ENCODE assay signal across 10 cellular contexts in the genomic region with DNA sequence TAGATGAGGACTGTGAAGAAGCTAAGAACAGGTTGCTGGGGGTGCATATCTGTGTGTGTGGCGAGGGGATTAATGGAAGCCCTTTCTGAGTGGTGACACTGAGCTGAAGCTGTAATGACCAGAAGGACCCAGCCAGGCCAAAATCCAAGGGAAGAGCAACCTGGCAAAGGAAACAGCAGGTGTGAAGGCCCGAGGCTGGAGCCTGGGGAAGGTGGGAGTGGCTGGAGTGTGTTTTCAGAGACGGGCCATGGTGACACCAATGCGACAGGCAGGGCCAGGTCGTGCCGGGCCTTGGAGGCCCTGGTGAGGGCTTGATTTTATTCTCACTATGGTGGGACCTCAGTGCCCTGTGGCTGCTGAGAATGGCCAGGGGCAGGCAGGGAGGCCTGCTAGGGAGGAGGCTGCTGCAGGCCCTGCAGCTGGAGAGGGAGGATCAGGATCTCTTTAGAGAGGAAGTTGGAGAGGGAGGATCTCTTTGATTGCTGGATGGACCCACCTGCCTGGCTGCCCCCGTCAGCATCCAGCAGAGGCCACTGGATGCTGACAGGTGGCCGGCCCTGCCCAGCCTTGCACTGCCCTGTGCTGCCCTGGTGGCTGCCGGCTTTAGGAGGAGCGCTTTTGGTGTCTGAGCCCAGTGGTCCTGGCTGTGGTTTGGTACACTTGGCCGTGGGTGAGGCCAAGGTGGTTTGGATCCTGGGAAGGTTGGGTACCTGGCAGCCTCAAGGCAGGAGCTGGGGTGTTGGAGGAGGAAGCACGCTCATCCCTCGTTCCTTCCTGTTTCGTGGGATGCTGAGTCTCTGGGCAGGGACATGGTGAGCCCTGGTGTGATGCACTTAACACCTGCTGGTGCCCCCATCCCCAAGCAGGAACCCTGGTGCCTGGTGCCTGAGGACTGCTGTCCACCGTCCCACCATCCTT.
A peak's percentile ranks its signal among the peaks of the same experiment; 100 is the strongest.
DNase-seq lines count a peak whose midpoint lies in the region; ATAC-seq, FAIRE-seq and TF ChIP-seq lines count a peak whose summit lies in the region.
"Had no signal": no experiment of that assay in that cellular context is flagged by ENCODE, and none has a peak within 500 bp of the region (broad histone marks: within the 10 kb centered on the region; RNA-seq: fewer than 3 reads in every experiment).

No MANE protein-coding gene starts in this region.

- intact Hi-C loops in CD4-positive, alpha-beta memory T cell (cut with micrococcal nuclease), result no loop called here
- intact Hi-C loops in IMR-90 (cut with micrococcal nuclease), result no loop called here

- H3K14ac ChIP-seq in IMR-90 (replicated peaks; ENCODE audit: low read depth, low read length), result no peak overlapping the region

- no peaks in the 10 kb centered on the region for H3K27me3 Mint-ChIP-seq in CD4-positive, alpha-beta memory T cell
- H3K27me3 Mint-ChIP-seq in chondrocyte (ENCODE audit: low read depth), result no peaks in the 10 kb centered on the region
- peaks cover 7% of the 10 kb centered on the region for H3K27me3 Mint-ChIP-seq in neural progenitor cell (ENCODE audit: insufficient read depth, low read depth)

- no peaks in the 10 kb centered on the region for H3K79me2 ChIP-seq in neural progenitor cell (ENCODE audit: low read depth)

- no peak overlapping the region for H3K18ac ChIP-seq in IMR-90 (ENCODE audit: low read depth, low read length)

- H4K8ac ChIP-seq in IMR-90 (ENCODE audit: low read depth in 2 of 2, low read length in 2 of 2), result no peak overlapping the region

- H3K4me1 ChIP-seq in CD4-positive, alpha-beta memory T cell (ENCODE audit: insufficient read depth, low read length), result peaks cover 74% of the 10 kb centered on the region
- peaks cover 13% of the 10 kb centered on the region for H3K4me1 ChIP-seq in IMR-90 (ENCODE audit: control insufficient read depth, insufficient read depth, low read length)
- no peaks in the 10 kb centered on the region for H3K4me1 ChIP-seq in neural progenitor cell

- H3K56ac ChIP-seq in IMR-90 (ENCODE audit: extremely low read depth, insufficient read depth, low read length), result no peak overlapping the region

- TF ChIP-seq POLR2A in IMR-90 (IDR thresholded peaks at IDR 0.05; ENCODE audit: low read depth, low read length), result no peak

- H3K9me3 Mint-ChIP-seq in CD4-positive, alpha-beta memory T cell, result peaks cover 0 to 2% (median 0%) of the 10 kb centered on the region in 8 donors
- H3K9me3 Mint-ChIP-seq in chondrocyte (ENCODE audit: low read depth), result peaks cover 4% of the 10 kb centered on the region
- H3K9me3 Mint-ChIP-seq in neural progenitor cell, result no peaks in the 10 kb centered on the region

- TF ChIP-seq RAD21 in IMR-90 (IDR thresholded peaks at IDR 0.05; ENCODE audit: low read length), result no peak

- no peak for ATAC-seq in IMR-90 (ENCODE audit: low read depth)
- ATAC-seq in GM18907 (IDR thresholded peaks at IDR 0.05; ENCODE audit: unreplicated experiment), result no peak
- ATAC-seq: esophagus mucosa had no signal

- peak overlapping the region; percentile 15 for H2AK9ac ChIP-seq in IMR-90 (replicated peaks; ENCODE audit: low read depth, low read length, poor library complexity)

- FAIRE-seq in GM19239 (lab: Jason Lieb, UNC), result no peak

- H2AFZ ChIP-seq in IMR-90 (replicated peaks; ENCODE audit: low read length, poor library complexity) (no peak overlapping the region), neural progenitor cell (replicated peaks) (no peak overlapping the region)

- CTCF ChIA-PET in CD4-positive, alpha-beta memory T cell (lab: Charles Lee; ENCODE audit: partially characterized antibody), result interaction anchor here (0.7 to 5.2 kb wide), 8 partner anchors 13 to 694 kb away, joined by 3 to 63 read pairs (median 14); no protein-coding TSS in a partner anchor
- CTCF ChIA-PET in IMR-90 (lab: Yijun Ruan, JAX), result interaction anchor here (0.6 kb wide), 1 partner anchor 78 kb away, joined by 3 read pairs; no protein-coding TSS in a partner anchor

- H3K9ac ChIP-seq in IMR-90 (ENCODE audit: low read depth, low read length) (no peak overlapping the region), neural progenitor cell (no peak overlapping the region)

- H3K36me3 Mint-ChIP-seq in CD4-positive, alpha-beta memory T cell, result peaks cover 0 to 2% of the 10 kb centered on the region in 2 donors
- H3K36me3 Mint-ChIP-seq in chondrocyte (ENCODE audit: low read depth) (no peaks in the 10 kb centered on the region), neural progenitor cell (no peaks in the 10 kb centered on the region)

- in situ Hi-C loops in IMR-90 (cut with MboI; ENCODE audit: low sequenced_read_pairs), result loop anchor here (5.0 kb wide), 1 partner anchor 168 kb away; no protein-coding TSS in a partner anchor

- H3K4me1 Mint-ChIP-seq in CD4-positive, alpha-beta memory T cell, result peaks cover 44 to 88% (median 63%) of the 10 kb centered on the region in 4 donors
- H3K4me1 Mint-ChIP-seq in chondrocyte (ENCODE audit: low read depth) (peaks cover 53% of the 10 kb centered on the region), neural progenitor cell (peaks cover 30% of the 10 kb centered on the region)

- H3K9me1 ChIP-seq in IMR-90 (ENCODE audit: insufficient read depth, low read length), result peaks cover 13% of the 10 kb centered on the region

- no peak for TF ChIP-seq CTCF in IMR-90 (conservative IDR thresholded peaks at IDR 0.05; ENCODE audit: low read depth, low read length)
- TF ChIP-seq CTCF in chondrocyte (IDR thresholded peaks at IDR 0.05), result no peak
- no peak for TF ChIP-seq CTCF in neural progenitor cell (IDR thresholded peaks at IDR 0.05)

- no peaks in the 10 kb centered on the region for H3K9me3 ChIP-seq in CD4-positive, alpha-beta memory T cell (ENCODE audit: control insufficient read depth in 1 of 2, low read length in 2 of 2)
- H3K9me3 ChIP-seq in IMR-90 (ENCODE audit: control insufficient read depth, insufficient read depth, low read length) (peaks cover 6% of the 10 kb centered on the region; the same call in 1 of the 2 replicates), neural progenitor cell (ENCODE audit: low read depth) (no peaks in the 10 kb centered on the region)

- 100% methylated on average over 3 of the region's 15 CpGs; no CpG with 5 or more reads in 1 of the 2 experiments for WGBS in IMR-90 (ENCODE audit: extremely low coverage in 2 of 2, insufficient read length in 1 of 2), 2 experiments

- peaks cover 15% of the 10 kb centered on the region for H4K20me1 ChIP-seq in IMR-90 (ENCODE audit: insufficient read depth, low read length)
- H4K20me1 ChIP-seq in neural progenitor cell (ENCODE audit: low read depth), result no peaks in the 10 kb centered on the region

- BruUV-seq in IMR-90 (replicated peaks; lab: Mats Ljungman, UMichigan), result no TSS peak

- no peak overlapping the region for H2BK5ac ChIP-seq in IMR-90 (ENCODE audit: low read depth, low read length, poor library complexity, severe bottlenecking)

- no peak overlapping the region for H3K4me3 ChIP-seq in CD4-positive, alpha-beta memory T cell (ENCODE audit: low read length in 2 of 2)
- H3K4me3 ChIP-seq in IMR-90 (ENCODE audit: insufficient read depth, low read depth, low read length) (no peak overlapping the region), neural progenitor cell (no peak overlapping the region)
- H3K4me3 ChIP-seq: SK-N-MC had no signal

- H3K36me3 ChIP-seq in CD4-positive, alpha-beta memory T cell (ENCODE audit: insufficient read depth, low read length), result no peaks in the 10 kb centered on the region
- H3K36me3 ChIP-seq in IMR-90 (ENCODE audit: control insufficient read depth, insufficient read depth, low read length), result no peaks in the 10 kb centered on the region; the same call in 1 of the 2 replicates
- no peaks in the 10 kb centered on the region for H3K36me3 ChIP-seq in neural progenitor cell

- H3K4ac ChIP-seq in IMR-90 (ENCODE audit: low read depth, low read length), result peak overlapping the region; percentile 21; the same call in 1 of the 2 replicates

- H2BK15ac ChIP-seq in IMR-90 (ENCODE audit: low read depth, low read length), result no peak overlapping the region; the same call in 2 of the 3 replicates

- DNase-seq in CD4-positive, alpha-beta memory T cell, result no peak
- DNase-seq in IMR-90, result no peak
- peak; percentile 61 for DNase-seq in chondrocyte (ENCODE audit: low spot score)
- DNase-seq in neural progenitor cell (ENCODE audit: low spot score), result no peak
- no peak for DNase-seq in caudate nucleus (lab: John Stamatoyannopoulos, UW)
- DNase-seq in GM19239 (ENCODE audit: insufficient read length, low spot score), result no peak
- DNase-seq: Kasumi-1 had no signal

- H4K5ac ChIP-seq in IMR-90 (ENCODE audit: low read depth, low read length), result no peak overlapping the region

- H3K23ac ChIP-seq in IMR-90 (ENCODE audit: low read depth, low read length), result no peak overlapping the region

- H4K91ac ChIP-seq in IMR-90 (ENCODE audit: insufficient read depth, low read depth, low read length), result peak overlapping the region; percentile 28; the same call in 1 of the 2 replicates

- peak overlapping the region in 1 of 8 donors; percentile 44 for H3K4me3 Mint-ChIP-seq in CD4-positive, alpha-beta memory T cell
- H3K4me3 Mint-ChIP-seq in chondrocyte (ENCODE audit: unreplicated experiment), result no peak overlapping the region
- peak overlapping the region; percentile 11 for H3K4me3 Mint-ChIP-seq in neural progenitor cell

- peak overlapping the region in 6 of 7 donors; percentile 15 to 79 (median 63) for H3K27ac Mint-ChIP-seq in CD4-positive, alpha-beta memory T cell
- no peak overlapping the region for H3K27ac Mint-ChIP-seq in chondrocyte (ENCODE audit: unreplicated experiment)
- peak overlapping the region; percentile 34 for H3K27ac Mint-ChIP-seq in neural progenitor cell

- H3K27ac ChIP-seq in CD4-positive, alpha-beta memory T cell (ENCODE audit: low read depth, low read length), result no peak overlapping the region
- no peak overlapping the region for H3K27ac ChIP-seq in IMR-90 (ENCODE audit: insufficient read depth, low read length)
- no peak overlapping the region for H3K27ac ChIP-seq in neural progenitor cell
- H3K27ac ChIP-seq in caudate nucleus (ENCODE audit: low read depth, low read length), result no peak overlapping the region
- H3K27ac ChIP-seq: SK-N-MC had no signal

- H3F3A ChIP-seq in neural progenitor cell (ENCODE audit: low read depth), result no peaks in the 10 kb centered on the region

- no peak overlapping the region for H2BK20ac ChIP-seq in IMR-90 (ENCODE audit: low read depth, low read length)

- H3K4me2 ChIP-seq in IMR-90 (ENCODE audit: low read depth, low read length) (no peak overlapping the region), neural progenitor cell (no peak overlapping the region)

- dilution Hi-C loops in IMR-90 (cut with HindIII; ENCODE audit: low sequenced_read_pairs, unreplicated experiment), result no loop called here

- POLR2A ChIA-PET in CD4-positive, alpha-beta memory T cell (lab: Charles Lee; ENCODE audit: partially characterized antibody), result interaction anchor here (1.4 to 11.6 kb wide), 9 partner anchors 45 to 165 kb away, joined by 4 to 252 read pairs (median 65); no protein-coding TSS in a partner anchor
- POLR2A ChIA-PET in IMR-90 (lab: Charles Lee; ENCODE audit: unreplicated experiment), result interaction anchor here (1.2 kb wide), 1 partner anchor 53 kb away, joined by 3 read pairs; no protein-coding TSS in a partner anchor

- no peaks in the 10 kb centered on the region for H3K27me3 ChIP-seq in CD4-positive, alpha-beta memory T cell (ENCODE audit: insufficient read depth, low read length)
- H3K27me3 ChIP-seq in IMR-90 (ENCODE audit: control insufficient read depth, insufficient read depth, low read length) (no peaks in the 10 kb centered on the region), neural progenitor cell (no peaks in the 10 kb centered on the region)

- H2AK5ac ChIP-seq in IMR-90 (ENCODE audit: low read depth, low read length), result peak overlapping the region; percentile 77

- 0 out of 2 replicates have a peak overlapping the region, but pooled peaks have one; percentile 8 for H2BK120ac ChIP-seq in IMR-90 (ENCODE audit: low read depth, low read length)

- H3K79me1 ChIP-seq in IMR-90 (ENCODE audit: low read depth in 1 of 2, low read length in 2 of 2), result peaks cover 34 to 77% of the 10 kb centered on the region in 2 experiments
